10 cellular contexts compared by ENCODE assay signal in genomic region chr12:54258286-54258685, GRCh38. TPM values are rescaled to one million over a fixed set of nuclear protein-coding genes. Genes with fewer than 3 reads are reported as not detected.
A peak's percentile ranks its signal among the peaks of the same experiment; 100 is the strongest.
DNase-seq lines count a peak whose midpoint lies in the region; ATAC-seq and TF ChIP-seq lines count a peak whose summit lies in the region.
"Had no signal": no experiment of that assay in that cellular context is flagged by ENCODE, and none has a peak within 500 bp of the region (broad histone marks: within the 10 kb centered on the region; RNA-seq: fewer than 3 reads in every experiment).

No MANE protein-coding gene starts in this region.

- H3F3A ChIP-seq in PC-9 (ENCODE audit: insufficient read depth, low read depth): peaks cover 16% of the 10 kb centered on the region

- BruUV-seq in PC-9 (replicated peaks; lab: Mats Ljungman, UMichigan): no TSS peak

- H3K27me3 ChIP-seq in PC-9 (ENCODE audit: insufficient read depth, low read depth) (no peaks in the 10 kb centered on the region), esophagus muscularis mucosa (no peaks in the 10 kb centered on the region), parathyroid adenoma (ENCODE audit: control insufficient read depth, insufficient read depth, low read length) (no peaks in the 10 kb centered on the region)

- CTCF ChIA-PET in PC-9 (lab: Charles Lee): interaction anchor here (2.0 kb wide), 1 partner anchor 66 kb away, joined by 5 read pairs; the partner anchor contains the start of gene COPZ1

- H3K9ac ChIP-seq in parathyroid adenoma: no peak overlapping the region

- peaks cover 10% of the 10 kb centered on the region; the same call in 1 of the 2 replicates for H3K36me3 ChIP-seq in PC-9 (ENCODE audit: low read depth)
- H3K36me3 ChIP-seq in esophagus muscularis mucosa: peaks cover 8 to 37% (median 28%) of the 10 kb centered on the region in 4 donors
- no peaks in the 10 kb centered on the region for H3K36me3 ChIP-seq in parathyroid adenoma (ENCODE audit: control insufficient read depth, insufficient read depth, low read length)

- H3K4me2 ChIP-seq in PC-9 (no peak overlapping the region), parathyroid adenoma (ENCODE audit: low read length) (peak overlapping the region; percentile 88)

- TF ChIP-seq CTCF in PC-9 (conservative IDR thresholded peaks at IDR 0.05) (no peak), esophagus muscularis mucosa (IDR thresholded peaks at IDR 0.05) (no peak), parathyroid adenoma (IDR thresholded peaks at IDR 0.05) (no peak)

- H4K20me1 ChIP-seq in PC-9 (ENCODE audit: insufficient read depth): peaks cover 6% of the 10 kb centered on the region; the same call in 1 of the 2 replicates

- no peak for TF ChIP-seq POLR2A in esophagus muscularis mucosa (IDR thresholded peaks at IDR 0.05; ENCODE audit: low read depth)

- ATAC-seq in GM19328 (IDR thresholded peaks at IDR 0.05; ENCODE audit: unreplicated experiment) (no peak), GM21717 (IDR thresholded peaks at IDR 0.05; ENCODE audit: unreplicated experiment) (no peak)

- H3K27ac ChIP-seq in PC-9: 0 out of 2 replicates have a peak overlapping the region, but pooled peaks have one; percentile 6
- peak overlapping the region; percentile 84 to 87 (median 86) for H3K27ac ChIP-seq in esophagus muscularis mucosa (replicated peaks in 1 of 4)
- peak overlapping the region; percentile 85 for H3K27ac ChIP-seq in parathyroid adenoma

- intact Hi-C loops in PC-9 (cut with micrococcal nuclease; ENCODE audit: unreplicated experiment): loop anchor here (10.0 kb wide), 1 partner anchor 107 kb away; the partner anchor contains the start of gene GPR84
- intact Hi-C loops in esophagus muscularis mucosa (cut with DNase I): no loop called here

- no peak overlapping the region for H3K4me3 ChIP-seq in PC-9
- H3K4me3 ChIP-seq in esophagus muscularis mucosa: no peak overlapping the region
- no peak overlapping the region for H3K4me3 ChIP-seq in parathyroid adenoma (ENCODE audit: low read depth, low read length)

- in situ Hi-C loops in G401 (cut with HindIII; ENCODE audit: low sequenced_read_pairs): no loop called here

- DNase-seq in G401 (ENCODE audit: low spot score): peak; percentile 66
- DNase-seq in PC-9: no peak
- DNase-seq in esophagus muscularis mucosa (ENCODE audit: extremely low spot score): no peak
- no peak for DNase-seq in cerebellum (ENCODE audit: low spot score)
- DNase-seq in NAMALWA (ENCODE audit: low spot score): no peak

- no peak overlapping the region for H2AFZ ChIP-seq in PC-9
- H2AFZ ChIP-seq in parathyroid adenoma: no peak overlapping the region

- no peak for TF ChIP-seq EP300 in esophagus muscularis mucosa (IDR thresholded peaks at IDR 0.05)

- POLR2A ChIA-PET in PC-9 (lab: Charles Lee; ENCODE audit: unreplicated experiment): no interaction called here

- no peaks in the 10 kb centered on the region for H3K9me2 ChIP-seq in PC-9 (ENCODE audit: insufficient read depth)

- H3K79me2 ChIP-seq in PC-9 (ENCODE audit: low read depth): peaks cover 43% of the 10 kb centered on the region
- peaks cover 30% of the 10 kb centered on the region for H3K79me2 ChIP-seq in parathyroid adenoma

- no peaks in the 10 kb centered on the region for H3K9me3 ChIP-seq in PC-9 (ENCODE audit: insufficient read depth, low read depth)
- H3K9me3 ChIP-seq in esophagus muscularis mucosa: no peaks in the 10 kb centered on the region
- no peaks in the 10 kb centered on the region for H3K9me3 ChIP-seq in parathyroid adenoma (ENCODE audit: control insufficient read depth, low read length)

- H3K4me1 ChIP-seq in PC-9 (replicated peaks; ENCODE audit: insufficient read depth) (peaks cover 10% of the 10 kb centered on the region; the same call in 1 of the 2 replicates), esophagus muscularis mucosa (peaks cover 34 to 75% (median 59%) of the 10 kb centered on the region in 4 donors), parathyroid adenoma (peaks cover 39% of the 10 kb centered on the region)

RNA-seq across cellular contexts. Expression of gene CBX5, which starts 21.6 kb away (rescaled TPM):
- 59.0 and 67.6 TPM in 2 replicates for total RNA-seq in G401 (2014; rRNA removed; shearing (Covaris generic))
- 108 and 154 TPM in 2 replicates for total RNA-seq in PC-9 (2021)
- total RNA-seq in esophagus muscularis mucosa: 10 to 100 TPM; 29.0 to 45.3 (median 37.3) TPM
- total RNA-seq in cerebellum: 149 TPM

RNA-seq across cellular contexts. Expression of gene HNRNPA1, which starts 22.2 kb away (rescaled TPM):
- total RNA-seq in G401 (2014; rRNA removed; shearing (Covaris generic)): 312 and 417 TPM in 2 replicates
- total RNA-seq in PC-9 (2021) (1,116 and 1,137 TPM in 2 replicates), esophagus muscularis mucosa (100 to 1,000 TPM; 216 to 368 (median 270) TPM), cerebellum (451 TPM)

RNA-seq across cellular contexts. Expression of gene NFE2, which starts 42.5 kb away (rescaled TPM):
- total RNA-seq in G401 (2014; rRNA removed; shearing (Covaris generic)): 13.7 and 18.5 TPM in 2 replicates
- total RNA-seq in PC-9 (2021): 1.5 and 1.7 TPM in 2 replicates
- total RNA-seq in esophagus muscularis mucosa: 1 to 10 TPM in 1 of 4 donors, under 1 TPM in 2, not detected in 1; 0.32 to 3.8 (median 0.42) TPM
- total RNA-seq in cerebellum: 1.3 TPM
- total RNA-seq: dermis microvascular lymphatic vessel endothelial cell, pulmonary artery endothelial cell had no signal

Comparison
In these comparisons a context has a peak if more than half of its experiments do, and no peak if none do; other contexts are left out.
1. H3K27ac ChIP-seq: peak in every context shown above with its lines; median percentile 86 in esophagus muscularis mucosa; 85 in parathyroid adenoma; 6 in PC-9.